In genomic region chr3:96101013-96101412, GRCh38 we compare ENCODE assay signal across 24 cellular contexts.
"Had no signal": no experiment of that assay in that cellular context is flagged by ENCODE, and none has a peak within 500 bp of the region (broad histone marks: within the 10 kb centered on the region; RNA-seq: fewer than 3 reads in every experiment).

No MANE protein-coding gene starts in this region.

- H3K27me3 Mint-ChIP-seq: activated naive CD8-positive, alpha-beta T cell treated with anti-CD3 and anti-CD28 coated beads for 36 hours; effector memory CD8-positive, alpha-beta T cell; naive thymus-derived CD4-positive, alpha-beta T cell; stimulated activated naive CD8-positive, alpha-beta T cell treated with anti-CD3 and anti-CD28 coated beads, Interleukin-15, amount 100 ng/mL, for 72 hours had no signal

- H3K36me3 Mint-ChIP-seq: activated naive CD8-positive, alpha-beta T cell treated with anti-CD3 and anti-CD28 coated beads for 36 hours; naive thymus-derived CD4-positive, alpha-beta T cell; neural progenitor cell; stimulated activated effector memory CD8-positive, alpha-beta T cell treated with anti-CD3 and anti-CD28 coated beads, Interleukin-12 subunit alpha, Interleukin-12 subunit beta, amount 100 ng/mL, for 72 hours had no signal

- H3K4me1 Mint-ChIP-seq: activated naive CD8-positive, alpha-beta T cell treated with anti-CD3 and anti-CD28 coated beads for 36 hours; naive thymus-derived CD4-positive, alpha-beta T cell; stimulated activated effector memory CD8-positive, alpha-beta T cell treated with anti-CD3 and anti-CD28 coated beads, Interleukin-12 subunit alpha, Interleukin-12 subunit beta, amount 100 ng/mL, for 72 hours; stimulated activated naive CD8-positive, alpha-beta T cell treated with anti-CD3 and anti-CD28 coated beads, Interleukin-15, amount 100 ng/mL, for 72 hours had no signal

- DNase-seq: activated CD8-positive, alpha-beta memory T cell treated with anti-CD3 and anti-CD28 coated beads, Interleukin-2, amount 50 U/mL, for 48 hours; activated naive CD4-positive, alpha-beta T cell; activated naive CD8-positive, alpha-beta T cell treated with anti-CD3 and anti-CD28 coated beads for 36 hours; activated T-cell treated with anti-CD3 and anti-CD28 coated beads, Interleukin-2, amount 50 U/mL, for 4 hours; central memory CD4-positive, alpha-beta T cell; colonic mucosa; dorsolateral prefrontal cortex; effector memory CD8-positive, alpha-beta T cell; esophagus squamous epithelium; heart left ventricle; kidney; lower lobe of right lung; mesendoderm; naive thymus-derived CD4-positive, alpha-beta T cell; posterior cingulate gyrus; small intestine; stimulated activated CD4-positive, alpha-beta T cell treated with anti-CD3 and anti-CD28 coated beads, Interleukin-2, amount 100 ng/mL, for 24 hours; stimulated activated naive CD8-positive, alpha-beta T cell treated with anti-CD3 and anti-CD28 coated beads, Interleukin-15, amount 100 ng/mL, for 72 hours; T-helper 9 cell; tibial artery had no signal

- H3K27ac Mint-ChIP-seq: activated naive CD8-positive, alpha-beta T cell treated with anti-CD3 and anti-CD28 coated beads for 36 hours; activated T-helper 2 cell treated with anti-CD3 and anti-CD28 coated beads, Interferon-gamma antibody, Interleukin-2, Interleukin-4, amounts not matched to agents 10 μg/mL and 5 μg/mL and 100 μg/mL, durations not matched to agents 14 hours and 24 hours and 36 hours; effector memory CD8-positive, alpha-beta T cell; naive thymus-derived CD4-positive, alpha-beta T cell; neural progenitor cell; stimulated activated effector memory CD8-positive, alpha-beta T cell treated with anti-CD3 and anti-CD28 coated beads, Interleukin-12 subunit alpha, Interleukin-12 subunit beta, amount 100 ng/mL, for 72 hours; stimulated activated naive CD8-positive, alpha-beta T cell treated with anti-CD3 and anti-CD28 coated beads, Interleukin-15, amount 100 ng/mL, for 72 hours had no signal

- H3K4me3 Mint-ChIP-seq: activated naive CD8-positive, alpha-beta T cell treated with anti-CD3 and anti-CD28 coated beads for 36 hours; activated T-cell treated with anti-CD3 and anti-CD28 coated beads, Interleukin-2, amount 50 U/mL, for 4 hours; effector memory CD8-positive, alpha-beta T cell; naive thymus-derived CD4-positive, alpha-beta T cell; neural progenitor cell; stimulated activated effector memory CD8-positive, alpha-beta T cell treated with anti-CD3 and anti-CD28 coated beads, Interleukin-12 subunit alpha, Interleukin-12 subunit beta, amount 100 ng/mL, for 72 hours; stimulated activated naive CD8-positive, alpha-beta T cell treated with anti-CD3 and anti-CD28 coated beads, Interleukin-15, amount 100 ng/mL, for 72 hours had no signal

- FAIRE-seq: astrocyte, kidney, small intestine had no signal
